ENCODE assay signal across 8 cellular contexts in the genomic region with DNA sequence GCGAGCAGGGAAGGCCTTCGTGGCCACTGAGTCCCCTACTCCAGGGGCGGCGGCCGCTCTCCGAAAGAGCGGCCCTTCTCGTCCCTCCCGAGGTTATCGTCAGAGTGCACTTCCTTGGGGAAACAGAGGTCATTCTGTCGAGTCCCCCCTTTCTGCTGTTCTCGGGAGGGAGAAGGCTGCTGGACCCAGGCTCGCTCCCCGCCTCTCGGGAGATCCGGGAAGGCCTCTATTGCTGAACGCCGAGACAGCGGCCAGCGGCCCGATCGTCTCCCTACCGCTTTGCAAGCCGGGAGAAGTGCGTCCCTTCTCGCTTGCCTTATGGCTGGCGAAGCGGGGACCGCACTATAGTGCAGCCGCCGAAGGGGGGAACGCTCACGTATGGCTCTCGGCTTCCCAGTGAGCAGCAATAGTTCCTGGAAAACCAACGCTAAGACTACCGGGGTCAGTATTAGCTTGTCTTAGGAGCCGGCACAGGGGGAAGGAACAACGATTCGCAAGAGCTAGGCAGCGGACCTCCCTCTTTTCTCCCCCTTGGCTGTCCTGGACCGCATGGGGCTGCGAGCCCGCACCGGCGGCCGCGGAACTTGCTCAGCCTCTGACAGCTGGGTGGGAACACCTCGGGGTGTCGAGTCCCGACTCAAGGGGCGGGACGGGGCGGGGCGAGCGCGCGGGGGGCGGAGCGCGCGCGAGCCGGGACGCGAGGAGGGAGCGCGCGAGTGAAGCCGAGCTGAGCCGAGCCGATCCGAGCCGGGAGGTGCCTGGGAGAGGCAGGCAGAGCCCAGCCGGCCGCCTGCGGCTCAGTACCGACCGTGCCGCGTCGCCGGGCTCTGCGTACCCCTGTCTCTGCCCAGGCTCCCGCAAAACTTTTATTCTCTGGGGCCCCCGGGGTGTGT. TPM values are rescaled to one million over a fixed set of nuclear protein-coding genes. Genes with fewer than 3 reads are reported as not detected.
DNase-seq lines count a peak whose midpoint lies in the region; ATAC-seq, FAIRE-seq and TF ChIP-seq lines count a peak whose summit lies in the region.

No MANE protein-coding gene starts in this region.

- no peaks in the 10 kb centered on the region for H3K9me3 ChIP-seq in SU-DHL-6 (ENCODE audit: insufficient read depth, low read length)
- no peaks in the 10 kb centered on the region for H3K9me3 ChIP-seq in parathyroid adenoma (ENCODE audit: control insufficient read depth, low read length)
- no peaks in the 10 kb centered on the region for H3K9me3 ChIP-seq in tibial artery

- H3K4me3 ChIP-seq in SU-DHL-6 (ENCODE audit: insufficient read depth, low read length, poor library complexity, severe bottlenecking), result peak overlapping the region; percentile 98
- H3K4me3 ChIP-seq in parathyroid adenoma (ENCODE audit: low read depth, low read length), result peak overlapping the region; percentile 93
- peak overlapping the region; percentile 75 to 83 for H3K4me3 ChIP-seq in tibial artery

- H3K79me2 ChIP-seq in SU-DHL-6 (ENCODE audit: insufficient read depth, low read length) (0 out of 2 replicates have a peak, but pooled peaks cover 5% of the 10 kb centered on the region), parathyroid adenoma (peaks cover 10% of the 10 kb centered on the region)

- H3K36me3 ChIP-seq in SU-DHL-6 (ENCODE audit: low read length) (no peaks in the 10 kb centered on the region), parathyroid adenoma (ENCODE audit: control insufficient read depth, insufficient read depth, low read length) (no peaks in the 10 kb centered on the region), tibial artery (no peaks in the 10 kb centered on the region)

- H3K9ac ChIP-seq in SU-DHL-6 (ENCODE audit: low read length) (peak overlapping the region; percentile 85), parathyroid adenoma (peak overlapping the region; percentile 95)

- DNase-seq in GM12892 (ENCODE audit: insufficient read length) (peak; percentile 69), NCI-H128 (lab: John Stamatoyannopoulos, UW; ENCODE audit: unreplicated experiment) (peak; percentile 86), Right ventricle myocardium superior (peak; percentile 96), tibial artery (peak; percentile 92 to 97)
- DNase-seq in activated naive CD8-positive, alpha-beta T cell treated with anti-CD3 and anti-CD28 coated beads, Interleukin-2, amount 50 U/mL, for 24 hours, result peak; percentile 87

- H3K27ac ChIP-seq in SU-DHL-6 (ENCODE audit: low read depth, low read length), result peak overlapping the region; percentile 87
- H3K27ac ChIP-seq in parathyroid adenoma, result peak overlapping the region; percentile 89
- peak overlapping the region; percentile 95 to 98 for H3K27ac ChIP-seq in tibial artery

- peaks cover 20% of the 10 kb centered on the region for H3K4me1 ChIP-seq in parathyroid adenoma
- H3K4me1 ChIP-seq in tibial artery, result peaks cover 0 to 41% (median 17%) of the 10 kb centered on the region in 4 donors

- peak overlapping the region; percentile 92 for H3K4me3 Mint-ChIP-seq in activated naive CD8-positive, alpha-beta T cell treated with anti-CD3 and anti-CD28 coated beads, Interleukin-2, amount 50 U/mL, for 24 hours

- peak; percentile 93 for FAIRE-seq in GM12892 (lab: Jason Lieb, UNC)

- peak; percentile 89 for ATAC-seq in HG02763 (IDR thresholded peaks at IDR 0.05; ENCODE audit: unreplicated experiment)
- peak; percentile 89 for ATAC-seq in activated naive CD8-positive, alpha-beta T cell treated with anti-CD3 and anti-CD28 coated beads, Interleukin-2, amount 50 U/mL, for 24 hours
- ATAC-seq in Right ventricle myocardium superior (ENCODE audit: poor library complexity), result peak; percentile 93

- no peaks in the 10 kb centered on the region for H3K9me3 Mint-ChIP-seq in activated naive CD8-positive, alpha-beta T cell treated with anti-CD3 and anti-CD28 coated beads, Interleukin-2, amount 50 U/mL, for 24 hours

- H3K4me2 ChIP-seq in SU-DHL-6 (ENCODE audit: low read depth, low read length, poor library complexity, severe bottlenecking) (peak overlapping the region; percentile 67), parathyroid adenoma (ENCODE audit: low read length) (peak overlapping the region; percentile 93)

- H2AFZ ChIP-seq in SU-DHL-6 (ENCODE audit: low read depth, low read length, severe bottlenecking) (peak overlapping the region; percentile 99), parathyroid adenoma (peak overlapping the region; percentile 95)

- no peaks in the 10 kb centered on the region; the same call in 1 of the 2 replicates for H4K20me1 ChIP-seq in SU-DHL-6 (ENCODE audit: low read depth, low read length)

- no peaks in the 10 kb centered on the region for H3K9me2 ChIP-seq in SU-DHL-6 (replicated peaks; ENCODE audit: insufficient read depth, low read length)

- H3K36me3 Mint-ChIP-seq in activated naive CD8-positive, alpha-beta T cell treated with anti-CD3 and anti-CD28 coated beads, Interleukin-2, amount 50 U/mL, for 24 hours (ENCODE audit: low read depth), result peaks cover 2% of the 10 kb centered on the region

- H3K27me3 ChIP-seq in SU-DHL-6 (ENCODE audit: low read length) (no peaks in the 10 kb centered on the region), parathyroid adenoma (ENCODE audit: control insufficient read depth, insufficient read depth, low read length) (no peaks in the 10 kb centered on the region), tibial artery (no peaks in the 10 kb centered on the region)

- TF ChIP-seq POLR2A in GM12892 (IDR thresholded peaks at IDR 0.05; ENCODE audit: low read depth, low read length), result no peak; the same call in 1 of the 2 replicates

- peak overlapping the region; percentile 90 for H3K27ac Mint-ChIP-seq in activated naive CD8-positive, alpha-beta T cell treated with anti-CD3 and anti-CD28 coated beads, Interleukin-2, amount 50 U/mL, for 24 hours

- peaks cover 32% of the 10 kb centered on the region for H3K4me1 Mint-ChIP-seq in activated naive CD8-positive, alpha-beta T cell treated with anti-CD3 and anti-CD28 coated beads, Interleukin-2, amount 50 U/mL, for 24 hours

- H3K27me3 Mint-ChIP-seq in activated naive CD8-positive, alpha-beta T cell treated with anti-CD3 and anti-CD28 coated beads, Interleukin-2, amount 50 U/mL, for 24 hours, result peaks cover 21% of the 10 kb centered on the region

- intact Hi-C loops in Right ventricle myocardium superior (cut with DNase I), result loop anchor here (5.0 to 10.0 kb wide), 4 partner anchors 48 to 190 kb away; a partner anchor contains a TSS
- intact Hi-C loops in tibial artery (cut with DNase I; ENCODE audit: low total_unique reads), result loop anchor here (5.0 kb wide), 1 partner anchor 187 kb away; no protein-coding TSS in a partner anchor

- no peaks in the 10 kb centered on the region for H3F3A ChIP-seq in SU-DHL-6 (ENCODE audit: insufficient read depth)

- TF ChIP-seq CTCF in SU-DHL-6 (IDR thresholded peaks at IDR 0.05; ENCODE audit: insufficient read depth, low read length, poor library complexity, severe bottlenecking) (no peak), parathyroid adenoma (IDR thresholded peaks at IDR 0.05) (no peak), tibial artery (IDR thresholded peaks at IDR 0.05) (peak in 1 of 2 experiments; percentile 4)

RNA-seq across cellular contexts. Expression of a gene that starts 0.9 kb away (rescaled TPM):
- 0.23 TPM for polyA plus RNA-seq in GM12892 (2012; ENCODE audit: missing spikeins)
- 62.3 TPM for total RNA-seq in Right ventricle myocardium superior

Comparison
In these comparisons a context has a peak if more than half of its experiments do, and no peak if none do; other contexts are left out.
1. Peak in every context shown above with its lines: DNase-seq, ATAC-seq, H3K4me3 ChIP-seq and H3K27ac ChIP-seq.